In genomic region chr12:57583008-57583831, GRCh38 we compare ENCODE assay signal across 8 cellular contexts. TPM values are rescaled to one million over a fixed set of nuclear protein-coding genes. Genes with fewer than 3 reads are reported as not detected.
A peak's percentile ranks its signal among the peaks of the same experiment; 100 is the strongest.
DNase-seq lines count a peak whose midpoint lies in the region; ATAC-seq lines count a peak whose summit lies in the region.

No MANE protein-coding gene starts in this region.

- ATAC-seq in GM19467 (IDR thresholded peaks at IDR 0.05; ENCODE audit: unreplicated experiment) (peak; percentile 95), HG03558 (IDR thresholded peaks at IDR 0.05; ENCODE audit: extremely low read depth, unreplicated experiment) (peak; percentile 85)

- DNase-seq in Caki2 (ENCODE audit: low read depth) (peak; percentile 70), NCI-H748 (lab: John Stamatoyannopoulos, UW; ENCODE audit: unreplicated experiment) (peak; percentile 87), dermis microvascular lymphatic vessel endothelial cell (ENCODE audit: low read depth in 2 of 2) (peak; percentile 84 to 85), lung microvascular endothelial cell (ENCODE audit: low read depth in 2 of 2) (peak; percentile 87 to 91)
- peak; percentile 50 for DNase-seq in activated CD4-positive, alpha-beta T cell treated with anti-CD3 and anti-CD28 coated beads, Interleukin-2, amount 50 U/mL, for 1 hour
- peak; percentile 6 to 49 for DNase-seq in stimulated activated CD8-positive, alpha-beta memory T cell treated with anti-CD3 and anti-CD28 coated beads, Interleukin-15, amount 100 ng/mL, for 4 hours (ENCODE audit: low read depth in 2 of 2)

- in situ Hi-C loops in Caki2 (cut with HindIII; ENCODE audit: low pct_unique_long_range_greater_than_20kb, low sequenced_read_pairs) = no loop called here

RNA-seq across cellular contexts. Expression of gene PIP4K2C, which starts 7.8 kb away (rescaled TPM):
- total RNA-seq in Caki2 (2014; rRNA removed; shearing (Covaris generic); ENCODE audit: low replicate concordance) = 33.7 and 39.2 TPM in 2 replicates
- total RNA-seq in dermis microvascular lymphatic vessel endothelial cell = 10.9 and 15.2 TPM in 2 replicates
- 8.9 and 11.5 TPM in 2 replicates for total RNA-seq in lung microvascular endothelial cell

RNA-seq across cellular contexts. Expression of gene DTX3, which starts 21.4 kb away (rescaled TPM):
- 9.6 and 14.4 TPM in 2 replicates for total RNA-seq in Caki2 (2014; rRNA removed; shearing (Covaris generic); ENCODE audit: low replicate concordance)
- total RNA-seq in dermis microvascular lymphatic vessel endothelial cell (1.0 and 4.4 TPM in 2 replicates), lung microvascular endothelial cell (2.0 and 4.2 TPM in 2 replicates)

RNA-seq across cellular contexts. Expression of gene ARHGEF25, which starts 28.0 kb away (rescaled TPM):
- total RNA-seq in Caki2 (2014; rRNA removed; shearing (Covaris generic); ENCODE audit: low replicate concordance) = 43.3 and 58.6 TPM in 2 replicates
- total RNA-seq in dermis microvascular lymphatic vessel endothelial cell (0.77 and 1.6 TPM in 2 replicates), lung microvascular endothelial cell (1.4 and 2.0 TPM in 2 replicates)

RNA-seq across cellular contexts. Expression of gene KIF5A, which starts 33.4 kb away (rescaled TPM):
- not detected in 2 replicates for total RNA-seq in Caki2 (2014; rRNA removed; shearing (Covaris generic); ENCODE audit: low replicate concordance)
- total RNA-seq in dermis microvascular lymphatic vessel endothelial cell (under 0.01 TPM in 2 replicates), lung microvascular endothelial cell (under 0.01 TPM in 2 replicates)

RNA-seq across cellular contexts. Expression of gene DCTN2, which starts 36.2 kb away (rescaled TPM):
- total RNA-seq in Caki2 (2014; rRNA removed; shearing (Covaris generic); ENCODE audit: low replicate concordance) = 358 and 362 TPM in 2 replicates
- 75.1 and 102 TPM in 2 replicates for total RNA-seq in dermis microvascular lymphatic vessel endothelial cell
- total RNA-seq in lung microvascular endothelial cell = 83.1 and 84.8 TPM in 2 replicates

Comparison
In these comparisons a context has a peak if more than half of its experiments do, and no peak if none do; other contexts are left out.
1. Peak in every context shown above with its lines: DNase-seq and ATAC-seq.
2. DNase-seq: peak in every context shown above with its lines; median percentile 89 in lung microvascular endothelial cell; 87 in NCI-H748; 84 in dermis microvascular lymphatic vessel endothelial cell; 70 in Caki2; 50 in activated CD4-positive, alpha-beta T cell treated with anti-CD3 and anti-CD28 coated beads, Interleukin-2, amount 50 U/mL, for 1 hour; 28 in stimulated activated CD8-positive, alpha-beta memory T cell treated with anti-CD3 and anti-CD28 coated beads, Interleukin-15, amount 100 ng/mL, for 4 hours.
3. RNA of gene ARHGEF25, which starts 28.0 kb away (total RNA-seq): 43.3 to 58.6 TPM in Caki2; 1.4 to 2.0 TPM in lung microvascular endothelial cell and 0.77 to 1.6 TPM in dermis microvascular lymphatic vessel endothelial cell; every median in the first group is over 10 times any median in the second.